ENCODE assay signal across 21 cellular contexts in genomic region chr7:139576179-139576973, GRCh38. TPM values are rescaled to one million over a fixed set of nuclear protein-coding genes. Genes with fewer than 3 reads are reported as not detected.
DNase-seq lines count a peak whose midpoint lies in the region; ATAC-seq and TF ChIP-seq lines count a peak whose summit lies in the region.
"Had no signal": no experiment of that assay in that cellular context is flagged by ENCODE, and none has a peak within 500 bp of the region (broad histone marks: within the 10 kb centered on the region; RNA-seq: fewer than 3 reads in every experiment).

No MANE protein-coding gene starts in this region.

- peak; percentile 38 for DNase-seq in activated CD8-positive, alpha-beta memory T cell treated with anti-CD3 and anti-CD28 coated beads for 24 hours
- no peak for DNase-seq in activated CD8-positive, alpha-beta memory T cell treated with anti-CD3 and anti-CD28 coated beads, Interleukin-2, amount 50 U/mL, for 4 hours
- DNase-seq in activated CD8-positive, alpha-beta memory T cell treated with anti-CD3 and anti-CD28 coated beads, Interleukin-2, amount 10 ng/mL, durations not matched to agents 7 days and 5 days, result peak; percentile 32
- DNase-seq in natural killer cell treated with Interleukin-12 subunit alpha and Interleukin-12 subunit beta and Interleukin-15 and Interleukin-18, amount 100 ng/mL, for 72 hours (ENCODE audit: low spot score), result no peak
- DNase-seq in type B pancreatic cell (ENCODE audit: extremely low spot score, unreplicated experiment) (peak; percentile 59), H7 (no peak), NCI-H2029 treated with DMSO at 0.1 percent for 48 hours (lab: John Stamatoyannopoulos, UW) (no peak), cerebellar nuclear complex (lab: John Stamatoyannopoulos, UW) (no peak)
- DNase-seq: CD8-positive, alpha-beta memory T cell; GDM1; GOT3; HFFc6; NCI-H1105 treated with DMSO at 0.1 percent for 48 hours; NCI-H187; NCI-H69; RPMI8226; SJCRH30 had no signal

- no peak for TF ChIP-seq CTCF in type B pancreatic cell (conservative IDR thresholded peaks at IDR 0.05)

- H3K27me3 ChIP-seq in H7 (ENCODE audit: control insufficient read depth, insufficient read depth, low read length), result no peaks in the 10 kb centered on the region
- H3K27me3 ChIP-seq: BLaER1 treated with 17β-estradiol and CSF1 and Interleukin-3, amounts not matched to agents 10 nM and 100 nM; SJCRH30 had no signal

- no peaks in the 10 kb centered on the region for H3K9me3 Mint-ChIP-seq in activated CD8-positive, alpha-beta memory T cell treated with anti-CD3 and anti-CD28 coated beads, Interleukin-2, amount 10 ng/mL, durations not matched to agents 7 days and 5 days (ENCODE audit: low read depth)
- no peaks in the 10 kb centered on the region for H3K9me3 Mint-ChIP-seq in natural killer cell treated with Interleukin-12 subunit alpha and Interleukin-12 subunit beta and Interleukin-15 and Interleukin-18, amount 100 ng/mL, for 72 hours
- no peaks in the 10 kb centered on the region for H3K9me3 Mint-ChIP-seq in type B pancreatic cell
- H3K9me3 Mint-ChIP-seq: CD8-positive, alpha-beta memory T cell; HFFc6 had no signal

- H3K27me3 Mint-ChIP-seq in activated CD8-positive, alpha-beta memory T cell treated with anti-CD3 and anti-CD28 coated beads, Interleukin-2, amount 10 ng/mL, durations not matched to agents 7 days and 5 days, result no peaks in the 10 kb centered on the region
- H3K27me3 Mint-ChIP-seq in natural killer cell treated with Interleukin-12 subunit alpha and Interleukin-12 subunit beta and Interleukin-15 and Interleukin-18, amount 100 ng/mL, for 72 hours, result no peaks in the 10 kb centered on the region
- H3K27me3 Mint-ChIP-seq in type B pancreatic cell, result no peaks in the 10 kb centered on the region

- CTCF ChIA-PET in activated CD8-positive, alpha-beta memory T cell treated with anti-CD3 and anti-CD28 coated beads, Interleukin-2, amount 10 ng/mL, durations not matched to agents 7 days and 5 days (lab: Charles Lee), result no interaction called here

- no peak for ATAC-seq in activated CD8-positive, alpha-beta memory T cell treated with anti-CD3 and anti-CD28 coated beads, Interleukin-2, amount 10 ng/mL, durations not matched to agents 7 days and 5 days
- peak; percentile 21 to 34 for ATAC-seq in natural killer cell treated with Interleukin-12 subunit alpha and Interleukin-12 subunit beta and Interleukin-15 and Interleukin-18, amount 100 ng/mL, for 72 hours
- ATAC-seq: GM12878 had no signal

- no peak overlapping the region for H3K27ac Mint-ChIP-seq in activated CD8-positive, alpha-beta memory T cell treated with anti-CD3 and anti-CD28 coated beads, Interleukin-2, amount 10 ng/mL, durations not matched to agents 7 days and 5 days
- no peak overlapping the region for H3K27ac Mint-ChIP-seq in natural killer cell treated with Interleukin-12 subunit alpha and Interleukin-12 subunit beta and Interleukin-15 and Interleukin-18, amount 100 ng/mL, for 72 hours
- no peak overlapping the region for H3K27ac Mint-ChIP-seq in type B pancreatic cell
- H3K27ac Mint-ChIP-seq: HFFc6 had no signal

- peaks cover 2% of the 10 kb centered on the region for H3K36me3 Mint-ChIP-seq in activated CD8-positive, alpha-beta memory T cell treated with anti-CD3 and anti-CD28 coated beads, Interleukin-2, amount 10 ng/mL, durations not matched to agents 7 days and 5 days
- peaks cover 8% of the 10 kb centered on the region for H3K36me3 Mint-ChIP-seq in natural killer cell treated with Interleukin-12 subunit alpha and Interleukin-12 subunit beta and Interleukin-15 and Interleukin-18, amount 100 ng/mL, for 72 hours
- peaks cover 27% of the 10 kb centered on the region for H3K36me3 Mint-ChIP-seq in type B pancreatic cell

- no peaks in the 10 kb centered on the region for H3K4me1 Mint-ChIP-seq in activated CD8-positive, alpha-beta memory T cell treated with anti-CD3 and anti-CD28 coated beads, Interleukin-2, amount 10 ng/mL, durations not matched to agents 7 days and 5 days
- H3K4me1 Mint-ChIP-seq in natural killer cell treated with Interleukin-12 subunit alpha and Interleukin-12 subunit beta and Interleukin-15 and Interleukin-18, amount 100 ng/mL, for 72 hours (ENCODE audit: low read depth in 2 of 2), result peaks cover 4 to 7% of the 10 kb centered on the region in 2 donors
- H3K4me1 Mint-ChIP-seq in type B pancreatic cell (ENCODE audit: unreplicated experiment), result no peaks in the 10 kb centered on the region
- H3K4me1 Mint-ChIP-seq: CD8-positive, alpha-beta memory T cell had no signal

- no peak overlapping the region for H3K4me3 Mint-ChIP-seq in activated CD8-positive, alpha-beta memory T cell treated with anti-CD3 and anti-CD28 coated beads, Interleukin-2, amount 10 ng/mL, durations not matched to agents 7 days and 5 days
- H3K4me3 Mint-ChIP-seq in natural killer cell treated with Interleukin-12 subunit alpha and Interleukin-12 subunit beta and Interleukin-15 and Interleukin-18, amount 100 ng/mL, for 72 hours, result no peak overlapping the region
- H3K4me3 Mint-ChIP-seq in type B pancreatic cell, result no peak overlapping the region
- H3K4me3 Mint-ChIP-seq: CD8-positive, alpha-beta memory T cell; HFFc6 had no signal

- H3K4me3 ChIP-seq in H7 (ENCODE audit: insufficient read depth, low read depth, low read length), result no peak overlapping the region
- H3K4me3 ChIP-seq: BLaER1 treated with 17β-estradiol and CSF1 and Interleukin-3, amounts not matched to agents 10 nM and 100 nM; GM12878; SJCRH30 had no signal

- H3K36me3 ChIP-seq in H7 (replicated peaks; ENCODE audit: control insufficient read depth, insufficient read depth, low read length), result no peaks in the 10 kb centered on the region

RNA-seq across cellular contexts. Expression of gene CLEC2L, which starts 52.9 kb away (rescaled TPM):
- total RNA-seq in activated CD8-positive, alpha-beta memory T cell treated with anti-CD3 and anti-CD28 coated beads, Interleukin-2, amount 10 ng/mL, durations not matched to agents 7 days and 5 days, result not detected
- not detected for total RNA-seq in natural killer cell treated with Interleukin-12 subunit alpha and Interleukin-12 subunit beta and Interleukin-15 and Interleukin-18, amount 100 ng/mL, for 72 hours
- total RNA-seq in type B pancreatic cell (ENCODE audit: low replicate concordance), result 0.21 and 0.34 TPM in 2 replicates
- not detected in 2 replicates for total RNA-seq in H7 (2014; rRNA removed; shearing (Covaris generic))
- total RNA-seq: A172; CD8-positive, alpha-beta memory T cell; GM12878; HFFc6; LHCN-M2; SJCRH30 had no signal

Comparison
In these comparisons a context has a peak if more than half of its experiments do, and no peak if none do; other contexts are left out.
1. DNase-seq: peak in activated CD8-positive, alpha-beta memory T cell treated with anti-CD3 and anti-CD28 coated beads for 24 hours (single experiment), activated CD8-positive, alpha-beta memory T cell treated with anti-CD3 and anti-CD28 coated beads, Interleukin-2, amount 10 ng/mL, durations not matched to agents 7 days and 5 days (single experiment) and type B pancreatic cell (single experiment); none in activated CD8-positive, alpha-beta memory T cell treated with anti-CD3 and anti-CD28 coated beads, Interleukin-2, amount 50 U/mL, for 4 hours (single experiment), natural killer cell treated with Interleukin-12 subunit alpha and Interleukin-12 subunit beta and Interleukin-15 and Interleukin-18, amount 100 ng/mL, for 72 hours (single experiment), H7 (single experiment), NCI-H2029 treated with DMSO at 0.1 percent for 48 hours (single experiment) and cerebellar nuclear complex (0 of 2).